1 cellular context compared by ENCODE assay signal in the genomic region with DNA sequence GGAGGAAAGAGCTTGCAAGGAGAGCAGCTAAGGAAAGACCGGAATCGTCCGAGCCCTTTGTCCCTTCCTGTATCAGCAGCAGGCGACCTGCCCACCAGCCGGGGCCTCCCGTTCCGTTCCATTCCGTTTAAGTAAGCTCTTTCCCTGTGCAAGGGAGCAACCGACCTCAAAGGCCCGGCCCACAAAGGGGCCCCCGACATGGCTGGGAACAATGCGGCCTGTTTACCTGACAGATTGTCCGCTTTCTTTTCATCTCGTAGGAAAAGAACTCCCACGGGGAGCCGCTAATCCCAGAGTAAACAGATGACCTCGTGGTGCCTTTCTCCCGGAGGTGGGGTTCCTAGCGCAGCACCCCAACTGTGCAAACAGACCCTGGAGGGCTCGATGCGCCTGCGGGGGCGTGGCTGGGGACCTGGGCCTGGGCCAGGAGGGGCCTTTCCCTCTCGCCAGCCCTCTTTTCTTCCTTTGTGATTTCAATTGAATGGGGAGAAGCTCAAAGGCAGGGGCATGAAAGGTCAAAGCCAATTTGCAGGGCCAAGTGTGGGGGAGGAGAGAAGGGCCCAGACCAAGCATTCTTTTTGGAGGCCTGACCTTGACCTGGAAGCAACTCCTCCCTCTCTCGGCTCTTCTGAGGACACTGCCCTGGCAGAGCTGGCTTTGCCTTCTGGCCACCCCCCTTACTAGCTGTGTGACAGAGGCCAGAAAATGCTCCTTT.
TF ChIP-seq lines count a peak whose summit lies in the region.

No MANE protein-coding gene starts in this region.

TF ChIP-seq in HepG2, 621 proteins besides CTCF, POLR2A, EP300 and RAD21 (continued from another document and continues in another):
- TF ChIP-seq, protein P1, sequence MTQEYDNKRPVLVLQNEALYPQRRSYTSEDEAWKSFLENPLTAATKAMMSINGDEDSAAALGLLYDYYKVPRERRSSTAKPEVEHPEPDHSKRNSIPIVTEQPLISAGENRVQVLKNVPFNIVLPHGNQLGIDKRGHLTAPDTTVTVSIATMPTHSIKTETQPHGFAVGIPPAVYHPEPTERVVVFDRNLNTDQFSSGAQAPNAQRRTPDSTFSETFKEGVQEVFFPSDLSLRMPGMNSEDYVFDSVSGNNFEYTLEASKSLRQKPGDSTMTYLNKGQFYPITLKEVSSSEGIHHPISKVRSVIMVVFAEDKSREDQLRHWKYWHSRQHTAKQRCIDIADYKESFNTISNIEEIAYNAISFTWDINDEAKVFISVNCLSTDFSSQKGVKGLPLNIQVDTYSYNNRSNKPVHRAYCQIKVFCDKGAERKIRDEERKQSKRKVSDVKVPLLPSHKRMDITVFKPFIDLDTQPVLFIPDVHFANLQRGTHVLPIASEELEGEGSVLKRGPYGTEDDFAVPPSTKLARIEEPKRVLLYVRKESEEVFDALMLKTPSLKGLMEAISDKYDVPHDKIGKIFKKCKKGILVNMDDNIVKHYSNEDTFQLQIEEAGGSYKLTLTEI (CRISPR knock-in tag; conservative IDR thresholded peaks at IDR 0.05) = no peak
- peak; percentile 97 for TF ChIP-seq ZEB1 (IDR thresholded peaks at IDR 0.05; ENCODE audit: insufficient replicate concordance, low read depth)
- TF ChIP-seq, protein P2, sequence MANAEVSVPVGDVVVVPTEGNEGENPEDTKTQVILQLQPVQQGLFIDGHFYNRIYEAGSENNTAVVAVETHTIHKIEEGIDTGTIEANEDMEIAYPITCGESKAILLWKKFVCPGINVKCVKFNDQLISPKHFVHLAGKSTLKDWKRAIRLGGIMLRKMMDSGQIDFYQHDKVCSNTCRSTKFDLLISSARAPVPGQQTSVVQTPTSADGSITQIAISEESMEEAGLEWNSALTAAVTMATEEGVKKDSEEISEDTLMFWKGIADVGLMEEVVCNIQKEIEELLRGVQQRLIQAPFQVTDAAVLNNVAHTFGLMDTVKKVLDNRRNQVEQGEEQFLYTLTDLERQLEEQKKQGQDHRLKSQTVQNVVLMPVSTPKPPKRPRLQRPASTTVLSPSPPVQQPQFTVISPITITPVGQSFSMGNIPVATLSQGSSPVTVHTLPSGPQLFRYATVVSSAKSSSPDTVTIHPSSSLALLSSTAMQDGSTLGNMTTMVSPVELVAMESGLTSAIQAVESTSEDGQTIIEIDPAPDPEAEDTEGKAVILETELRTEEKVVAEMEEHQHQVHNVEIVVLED (CRISPR knock-in tag; IDR thresholded peaks at IDR 0.05; ENCODE audit: borderline replicate concordance) = peak; percentile 81
- no peak for TF ChIP-seq GZF1 (CRISPR knock-in tag; IDR thresholded peaks at IDR 0.05)
- TF ChIP-seq PAX8 (CRISPR knock-in tag; IDR thresholded peaks at IDR 0.05; ENCODE audit: borderline replicate concordance) = 0 out of 2 replicates have a peak, but pooled peaks have one; percentile 27
- TF ChIP-seq, protein P3, sequence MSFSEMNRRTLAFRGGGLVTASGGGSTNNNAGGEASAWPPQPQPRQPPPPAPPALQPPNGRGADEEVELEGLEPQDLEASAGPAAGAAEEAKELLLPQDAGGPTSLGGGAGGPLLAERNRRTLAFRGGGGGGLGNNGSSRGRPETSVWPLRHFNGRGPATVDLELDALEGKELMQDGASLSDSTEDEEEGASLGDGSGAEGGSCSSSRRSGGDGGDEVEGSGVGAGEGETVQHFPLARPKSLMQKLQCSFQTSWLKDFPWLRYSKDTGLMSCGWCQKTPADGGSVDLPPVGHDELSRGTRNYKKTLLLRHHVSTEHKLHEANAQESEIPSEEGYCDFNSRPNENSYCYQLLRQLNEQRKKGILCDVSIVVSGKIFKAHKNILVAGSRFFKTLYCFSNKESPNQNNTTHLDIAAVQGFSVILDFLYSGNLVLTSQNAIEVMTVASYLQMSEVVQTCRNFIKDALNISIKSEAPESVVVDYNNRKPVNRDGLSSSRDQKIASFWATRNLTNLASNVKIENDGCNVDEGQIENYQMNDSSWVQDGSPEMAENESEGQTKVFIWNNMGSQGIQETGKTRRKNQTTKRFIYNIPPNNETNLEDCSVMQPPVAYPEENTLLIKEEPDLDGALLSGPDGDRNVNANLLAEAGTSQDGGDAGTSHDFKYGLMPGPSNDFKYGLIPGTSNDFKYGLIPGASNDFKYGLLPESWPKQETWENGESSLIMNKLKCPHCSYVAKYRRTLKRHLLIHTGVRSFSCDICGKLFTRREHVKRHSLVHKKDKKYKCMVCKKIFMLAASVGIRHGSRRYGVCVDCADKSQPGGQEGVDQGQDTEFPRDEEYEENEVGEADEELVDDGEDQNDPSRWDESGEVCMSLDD (CRISPR knock-in tag; IDR thresholded peaks at IDR 0.05; ENCODE audit: borderline replicate concordance) = peak; percentile 100
- no peak for TF ChIP-seq ATAD3A (CRISPR knock-in tag; IDR thresholded peaks at IDR 0.05)
- TF ChIP-seq, protein P4, sequence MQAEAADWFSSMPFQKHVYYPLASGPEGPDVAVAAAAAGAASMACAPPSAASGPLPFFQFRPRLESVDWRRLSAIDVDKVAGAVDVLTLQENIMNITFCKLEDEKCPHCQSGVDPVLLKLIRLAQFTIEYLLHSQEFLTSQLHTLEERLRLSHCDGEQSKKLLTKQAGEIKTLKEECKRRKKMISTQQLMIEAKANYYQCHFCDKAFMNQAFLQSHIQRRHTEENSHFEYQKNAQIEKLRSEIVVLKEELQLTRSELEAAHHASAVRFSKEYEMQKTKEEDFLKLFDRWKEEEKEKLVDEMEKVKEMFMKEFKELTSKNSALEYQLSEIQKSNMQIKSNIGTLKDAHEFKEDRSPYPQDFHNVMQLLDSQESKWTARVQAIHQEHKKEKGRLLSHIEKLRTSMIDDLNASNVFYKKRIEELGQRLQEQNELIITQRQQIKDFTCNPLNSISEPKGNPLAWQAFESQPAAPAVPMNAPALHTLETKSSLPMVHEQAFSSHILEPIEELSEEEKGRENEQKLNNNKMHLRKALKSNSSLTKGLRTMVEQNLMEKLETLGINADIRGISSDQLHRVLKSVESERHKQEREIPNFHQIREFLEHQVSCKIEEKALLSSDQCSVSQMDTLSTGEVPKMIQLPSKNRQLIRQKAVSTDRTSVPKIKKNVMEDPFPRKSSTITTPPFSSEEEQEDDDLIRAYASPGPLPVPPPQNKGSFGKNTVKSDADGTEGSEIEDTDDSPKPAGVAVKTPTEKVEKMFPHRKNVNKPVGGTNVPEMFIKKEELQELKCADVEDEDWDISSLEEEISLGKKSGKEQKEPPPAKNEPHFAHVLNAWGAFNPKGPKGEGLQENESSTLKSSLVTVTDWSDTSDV (CRISPR knock-in tag; IDR thresholded peaks at IDR 0.05) = 0 out of 2 replicates have a peak, but pooled peaks have one; percentile 43
- TF ChIP-seq ZSCAN25 (CRISPR knock-in tag; IDR thresholded peaks at IDR 0.05) = peak; percentile 82
- TF ChIP-seq ZKSCAN8 (CRISPR knock-in tag; IDR thresholded peaks at IDR 0.05; ENCODE audit: borderline replicate concordance) = peak; percentile 96
- no peak for TF ChIP-seq ZNF382 (CRISPR knock-in tag; IDR thresholded peaks at IDR 0.05; ENCODE audit: borderline replicate concordance)
- 0 out of 2 replicates have a peak, but pooled peaks have one; percentile 75 for TF ChIP-seq ZNF841 (CRISPR knock-in tag; IDR thresholded peaks at IDR 0.05; ENCODE audit: borderline replicate concordance)
- TF ChIP-seq, protein P5, sequence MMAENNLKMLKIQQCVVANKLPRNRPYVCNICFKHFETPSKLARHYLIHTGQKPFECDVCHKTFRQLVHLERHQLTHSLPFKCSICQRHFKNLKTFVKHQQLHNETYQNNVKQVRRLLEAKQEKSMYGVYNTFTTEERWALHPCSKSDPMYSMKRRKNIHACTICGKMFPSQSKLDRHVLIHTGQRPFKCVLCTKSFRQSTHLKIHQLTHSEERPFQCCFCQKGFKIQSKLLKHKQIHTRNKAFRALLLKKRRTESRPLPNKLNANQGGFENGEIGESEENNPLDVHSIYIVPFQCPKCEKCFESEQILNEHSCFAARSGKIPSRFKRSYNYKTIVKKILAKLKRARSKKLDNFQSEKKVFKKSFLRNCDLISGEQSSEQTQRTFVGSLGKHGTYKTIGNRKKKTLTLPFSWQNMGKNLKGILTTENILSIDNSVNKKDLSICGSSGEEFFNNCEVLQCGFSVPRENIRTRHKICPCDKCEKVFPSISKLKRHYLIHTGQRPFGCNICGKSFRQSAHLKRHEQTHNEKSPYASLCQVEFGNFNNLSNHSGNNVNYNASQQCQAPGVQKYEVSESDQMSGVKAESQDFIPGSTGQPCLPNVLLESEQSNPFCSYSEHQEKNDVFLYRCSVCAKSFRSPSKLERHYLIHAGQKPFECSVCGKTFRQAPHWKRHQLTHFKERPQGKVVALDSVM (CRISPR knock-in tag; IDR thresholded peaks at IDR 0.05) = peak; percentile 56
- peak; percentile 89 for TF ChIP-seq POGZ (CRISPR knock-in tag; IDR thresholded peaks at IDR 0.05)
- TF ChIP-seq, protein P6, sequence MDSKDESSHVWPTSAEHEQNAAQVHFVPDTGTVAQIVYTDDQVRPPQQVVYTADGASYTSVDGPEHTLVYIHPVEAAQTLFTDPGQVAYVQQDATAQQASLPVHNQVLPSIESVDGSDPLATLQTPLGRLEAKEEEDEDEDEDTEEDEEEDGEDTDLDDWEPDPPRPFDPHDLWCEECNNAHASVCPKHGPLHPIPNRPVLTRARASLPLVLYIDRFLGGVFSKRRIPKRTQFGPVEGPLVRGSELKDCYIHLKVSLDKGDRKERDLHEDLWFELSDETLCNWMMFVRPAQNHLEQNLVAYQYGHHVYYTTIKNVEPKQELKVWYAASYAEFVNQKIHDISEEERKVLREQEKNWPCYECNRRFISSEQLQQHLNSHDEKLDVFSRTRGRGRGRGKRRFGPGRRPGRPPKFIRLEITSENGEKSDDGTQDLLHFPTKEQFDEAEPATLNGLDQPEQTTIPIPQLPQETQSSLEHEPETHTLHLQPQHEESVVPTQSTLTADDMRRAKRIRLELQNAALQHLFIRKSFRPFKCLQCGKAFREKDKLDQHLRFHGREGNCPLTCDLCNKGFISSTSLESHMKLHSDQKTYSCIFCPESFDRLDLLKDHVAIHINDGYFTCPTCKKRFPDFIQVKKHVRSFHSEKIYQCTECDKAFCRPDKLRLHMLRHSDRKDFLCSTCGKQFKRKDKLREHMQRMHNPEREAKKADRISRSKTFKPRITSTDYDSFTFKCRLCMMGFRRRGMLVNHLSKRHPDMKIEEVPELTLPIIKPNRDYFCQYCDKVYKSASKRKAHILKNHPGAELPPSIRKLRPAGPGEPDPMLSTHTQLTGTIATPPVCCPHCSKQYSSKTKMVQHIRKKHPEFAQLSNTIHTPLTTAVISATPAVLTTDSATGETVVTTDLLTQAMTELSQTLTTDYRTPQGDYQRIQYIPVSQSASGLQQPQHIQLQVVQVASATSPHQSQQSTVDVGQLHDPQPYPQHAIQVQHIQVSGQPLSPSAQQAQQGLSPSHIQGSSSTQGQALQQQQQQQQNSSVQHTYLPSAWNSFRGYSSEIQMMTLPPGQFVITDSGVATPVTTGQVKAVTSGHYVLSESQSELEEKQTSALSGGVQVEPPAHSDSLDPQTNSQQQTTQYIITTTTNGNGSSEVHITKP (CRISPR knock-in tag; IDR thresholded peaks at IDR 0.05; ENCODE audit: low read depth) = peak; percentile 68
- 0 out of 2 replicates have a peak, but pooled peaks have one; percentile 19 for TF ChIP-seq RAD51 (IDR thresholded peaks at IDR 0.05; ENCODE audit: borderline replicate concordance)
- peak; percentile 54; the same call in 1 of the 2 replicates for TF ChIP-seq ZNF768 (CRISPR knock-in tag; IDR thresholded peaks at IDR 0.05)
- TF ChIP-seq, protein P7, sequence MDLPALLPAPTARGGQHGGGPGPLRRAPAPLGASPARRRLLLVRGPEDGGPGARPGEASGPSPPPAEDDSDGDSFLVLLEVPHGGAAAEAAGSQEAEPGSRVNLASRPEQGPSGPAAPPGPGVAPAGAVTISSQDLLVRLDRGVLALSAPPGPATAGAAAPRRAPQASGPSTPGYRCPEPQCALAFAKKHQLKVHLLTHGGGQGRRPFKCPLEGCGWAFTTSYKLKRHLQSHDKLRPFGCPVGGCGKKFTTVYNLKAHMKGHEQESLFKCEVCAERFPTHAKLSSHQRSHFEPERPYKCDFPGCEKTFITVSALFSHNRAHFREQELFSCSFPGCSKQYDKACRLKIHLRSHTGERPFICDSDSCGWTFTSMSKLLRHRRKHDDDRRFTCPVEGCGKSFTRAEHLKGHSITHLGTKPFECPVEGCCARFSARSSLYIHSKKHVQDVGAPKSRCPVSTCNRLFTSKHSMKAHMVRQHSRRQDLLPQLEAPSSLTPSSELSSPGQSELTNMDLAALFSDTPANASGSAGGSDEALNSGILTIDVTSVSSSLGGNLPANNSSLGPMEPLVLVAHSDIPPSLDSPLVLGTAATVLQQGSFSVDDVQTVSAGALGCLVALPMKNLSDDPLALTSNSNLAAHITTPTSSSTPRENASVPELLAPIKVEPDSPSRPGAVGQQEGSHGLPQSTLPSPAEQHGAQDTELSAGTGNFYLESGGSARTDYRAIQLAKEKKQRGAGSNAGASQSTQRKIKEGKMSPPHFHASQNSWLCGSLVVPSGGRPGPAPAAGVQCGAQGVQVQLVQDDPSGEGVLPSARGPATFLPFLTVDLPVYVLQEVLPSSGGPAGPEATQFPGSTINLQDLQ (CRISPR knock-in tag; IDR thresholded peaks at IDR 0.05) = peak; percentile 98
- TF ChIP-seq, protein P8, sequence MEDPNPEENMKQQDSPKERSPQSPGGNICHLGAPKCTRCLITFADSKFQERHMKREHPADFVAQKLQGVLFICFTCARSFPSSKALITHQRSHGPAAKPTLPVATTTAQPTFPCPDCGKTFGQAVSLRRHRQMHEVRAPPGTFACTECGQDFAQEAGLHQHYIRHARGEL (CRISPR knock-in tag; IDR thresholded peaks at IDR 0.05) = 0 out of 2 replicates have a peak, but pooled peaks have one; percentile 70
- peak; percentile 52 for TF ChIP-seq GABPA (IDR thresholded peaks at IDR 0.05; ENCODE audit: low read depth, low read length)
- TF ChIP-seq GABPA (CRISPR knock-in tag; IDR thresholded peaks at IDR 0.05; ENCODE audit: low read depth) = peak; percentile 80
- TF ChIP-seq, protein P9, sequence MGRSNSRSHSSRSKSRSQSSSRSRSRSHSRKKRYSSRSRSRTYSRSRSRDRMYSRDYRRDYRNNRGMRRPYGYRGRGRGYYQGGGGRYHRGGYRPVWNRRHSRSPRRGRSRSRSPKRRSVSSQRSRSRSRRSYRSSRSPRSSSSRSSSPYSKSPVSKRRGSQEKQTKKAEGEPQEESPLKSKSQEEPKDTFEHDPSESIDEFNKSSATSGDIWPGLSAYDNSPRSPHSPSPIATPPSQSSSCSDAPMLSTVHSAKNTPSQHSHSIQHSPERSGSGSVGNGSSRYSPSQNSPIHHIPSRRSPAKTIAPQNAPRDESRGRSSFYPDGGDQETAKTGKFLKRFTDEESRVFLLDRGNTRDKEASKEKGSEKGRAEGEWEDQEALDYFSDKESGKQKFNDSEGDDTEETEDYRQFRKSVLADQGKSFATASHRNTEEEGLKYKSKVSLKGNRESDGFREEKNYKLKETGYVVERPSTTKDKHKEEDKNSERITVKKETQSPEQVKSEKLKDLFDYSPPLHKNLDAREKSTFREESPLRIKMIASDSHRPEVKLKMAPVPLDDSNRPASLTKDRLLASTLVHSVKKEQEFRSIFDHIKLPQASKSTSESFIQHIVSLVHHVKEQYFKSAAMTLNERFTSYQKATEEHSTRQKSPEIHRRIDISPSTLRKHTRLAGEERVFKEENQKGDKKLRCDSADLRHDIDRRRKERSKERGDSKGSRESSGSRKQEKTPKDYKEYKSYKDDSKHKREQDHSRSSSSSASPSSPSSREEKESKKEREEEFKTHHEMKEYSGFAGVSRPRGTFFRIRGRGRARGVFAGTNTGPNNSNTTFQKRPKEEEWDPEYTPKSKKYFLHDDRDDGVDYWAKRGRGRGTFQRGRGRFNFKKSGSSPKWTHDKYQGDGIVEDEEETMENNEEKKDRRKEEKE (IDR thresholded peaks at IDR 0.05) = no peak
- TF ChIP-seq, protein P10, sequence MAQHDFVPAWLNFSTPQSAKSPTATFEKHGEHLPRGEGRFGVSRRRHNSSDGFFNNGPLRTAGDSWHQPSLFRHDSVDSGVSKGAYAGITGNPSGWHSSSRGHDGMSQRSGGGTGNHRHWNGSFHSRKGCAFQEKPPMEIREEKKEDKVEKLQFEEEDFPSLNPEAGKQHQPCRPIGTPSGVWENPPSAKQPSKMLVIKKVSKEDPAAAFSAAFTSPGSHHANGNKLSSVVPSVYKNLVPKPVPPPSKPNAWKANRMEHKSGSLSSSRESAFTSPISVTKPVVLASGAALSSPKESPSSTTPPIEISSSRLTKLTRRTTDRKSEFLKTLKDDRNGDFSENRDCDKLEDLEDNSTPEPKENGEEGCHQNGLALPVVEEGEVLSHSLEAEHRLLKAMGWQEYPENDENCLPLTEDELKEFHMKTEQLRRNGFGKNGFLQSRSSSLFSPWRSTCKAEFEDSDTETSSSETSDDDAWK (CRISPR knock-in tag; IDR thresholded peaks at IDR 0.05) = no peak
